ENCODE assay signal across 21 cellular contexts in the genomic region with DNA sequence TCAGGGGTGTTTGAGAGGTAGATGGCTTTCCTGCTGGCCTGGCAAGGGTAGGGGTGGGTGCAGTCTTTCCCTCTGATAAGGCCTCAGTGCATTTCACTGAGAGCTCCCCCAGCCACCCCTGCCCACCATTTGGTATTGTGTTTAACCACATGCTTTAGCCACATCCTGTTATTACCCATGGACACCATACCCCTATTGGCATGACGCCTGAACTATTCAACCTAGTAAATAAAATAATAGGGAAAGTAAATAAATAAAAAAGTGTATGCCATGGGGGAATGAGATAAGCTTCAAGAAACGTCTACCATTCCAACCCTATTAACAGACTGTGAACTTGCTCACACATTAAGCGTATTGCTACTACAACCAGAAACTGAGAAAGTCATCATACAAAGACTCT. TPM values are rescaled to one million over a fixed set of nuclear protein-coding genes. Genes with fewer than 3 reads are reported as not detected.
"Had no signal": no experiment of that assay in that cellular context is flagged by ENCODE, and none has a peak within 500 bp of the region (broad histone marks: within the 10 kb centered on the region; RNA-seq: fewer than 3 reads in every experiment).

No MANE protein-coding gene starts in this region.

- H3K4me1 ChIP-seq: foreskin keratinocyte, pancreas, uterus had no signal

- H3K36me3 ChIP-seq: pancreas, uterus had no signal

- ATAC-seq: foreskin keratinocyte, left colon, left ventricle myocardium superior, pancreas, right cardiac atrium had no signal

- FAIRE-seq: endothelial cell of umbilical vein, pancreas, small intestine had no signal

- H3K27ac ChIP-seq: foreskin keratinocyte, pancreas, uterus had no signal

- DNase-seq: effector CD4-positive, alpha-beta T cell; endodermal cell; erythroblast; foreskin keratinocyte; hippocampal formation; left colon; left ventricle myocardium superior; mesenchymal stem cell; midbrain; occipital lobe; pancreas; right cardiac atrium; small intestine; stimulated activated CD4-positive, alpha-beta T cell treated with anti-CD3 and anti-CD28 coated beads, Interleukin-12 subunit alpha, Interleukin-12 subunit beta, amount 100 ng/mL, for 4 hours; stimulated activated naive CD4-positive, alpha-beta T cell treated with Interleukin-2 at 50 U/mL for 16 hours; uterus had no signal

- H3K9me3 ChIP-seq: pancreas, uterus had no signal

- H3K4me3 ChIP-seq: lung, pancreas, uterus had no signal

- H3K27me3 ChIP-seq: pancreas, uterus had no signal

RNA-seq across cellular contexts. Expression of gene LGR5, which starts 7.6 kb away (rescaled TPM):
- total RNA-seq: dermis microvascular lymphatic vessel endothelial cell; endothelial cell of umbilical vein; foreskin keratinocyte; kidney epithelial cell; left ventricle myocardium superior; natural killer cell treated with Interleukin-12 subunit alpha and Interleukin-12 subunit beta and Interleukin-15 and Interleukin-18, amount 100 ng/mL, for 72 hours; occipital lobe had no signal
- polyA plus RNA-seq: endothelial cell of umbilical vein, foreskin keratinocyte had no signal
